30 cellular contexts compared by ENCODE assay signal in genomic region chr3:33943277-33943676, GRCh38.
"Had no signal": no experiment of that assay in that cellular context is flagged by ENCODE, and none has a peak within 500 bp of the region (broad histone marks: within the 10 kb centered on the region; RNA-seq: fewer than 3 reads in every experiment).

No MANE protein-coding gene starts in this region.

- H3K36me3 ChIP-seq: MG63, SJCRH30 had no signal

- H3K4me2 ChIP-seq: PC-9 had no signal

- H2AFZ ChIP-seq: PC-9 had no signal

- H3K27me3 ChIP-seq: MG63, SJCRH30 had no signal

- H3K9me3 ChIP-seq: MG63, SJCRH30 had no signal

- FAIRE-seq: RCC 7860 had no signal

- DNase-seq: Kasumi-1, KG1, MG63, NCI-H1048, NCI-H1092 treated with DMSO at 0.1 percent for 48 hours, NCI-H1417, NCI-H1436, NCI-H146, NCI-H1694, NCI-H187, NCI-H1930, NCI-H2029 treated with DMSO at 0.1 percent for 48 hours, NCI-H2081 treated with DMSO at 0.1 percent for 48 hours, NCI-H2107, NCI-H2171, NCI-H446, NCI-H510A treated with DMSO at 0.1 percent for 48 hours, NCI-H524 treated with DMSO at 0.1 percent for 48 hours, NCI-H526 treated with DMSO at 0.1 percent for 48 hours, NCI-H774, PC-9, SHP77, SIG-M5, SJCRH30 had no signal

- H3K4me1 ChIP-seq: SJCRH30 had no signal

- ATAC-seq: Panc1, Right ventricle myocardium inferior, SK-N-SH treated with all-trans-retinoic acid at 6 μM for 48 hours had no signal

- H3K27ac ChIP-seq: PC-9, RWPE1, SJCRH30, SK-N-MC had no signal

- H3K4me3 ChIP-seq: MG63, PC-9, SJCRH30, SK-N-MC had no signal
